ENCODE assay signal across 14 cellular contexts in genomic region chr3:46704346-46704745, GRCh38. TPM values are rescaled to one million over a fixed set of nuclear protein-coding genes. Genes with fewer than 3 reads are reported as not detected.
DNase-seq lines count a peak whose midpoint lies in the region; ATAC-seq and TF ChIP-seq lines count a peak whose summit lies in the region.
"Not testable (repeated sequence)": the region's sequence is repeated elsewhere in the genome, so short reads cannot be mapped to it uniquely, and the experiment has no call there.
"Had no signal": no experiment of that assay in that cellular context is flagged by ENCODE, and none has a peak within 500 bp of the region (broad histone marks: within the 10 kb centered on the region; RNA-seq: fewer than 3 reads in every experiment).

No MANE protein-coding gene starts in this region.

- H3K27ac ChIP-seq in RWPE2 (ENCODE audit: poor library complexity, severe bottlenecking); left ventricle myocardium inferior (replicated peaks); lower lobe of right lung; trophoblast cell (ENCODE audit: low read depth, low read length); sigmoid colon; aorta (ENCODE audit: low read depth in 1 of 2, low read length in 2 of 2): not testable (repeated sequence)

- not testable (repeated sequence) for H3K4me2 ChIP-seq in trophoblast cell (ENCODE audit: low read length)

- H4K8ac ChIP-seq in trophoblast cell (ENCODE audit: low read depth, low read length): not testable (repeated sequence)

- not testable (repeated sequence) for H3K36me3 ChIP-seq in RWPE2 (ENCODE audit: low read depth); left ventricle myocardium inferior; lower lobe of right lung; trophoblast cell (ENCODE audit: control insufficient read depth in 1 of 2, insufficient read depth in 2 of 2, low read length in 2 of 2); sigmoid colon; aorta (ENCODE audit: control insufficient read depth in 1 of 2, insufficient read depth in 2 of 2, low read length in 1 of 2)

- not testable (repeated sequence) for H3K4me1 ChIP-seq in RWPE2 (ENCODE audit: insufficient read depth, poor library complexity, severe bottlenecking); aorta (ENCODE audit: control insufficient read depth in 1 of 2, insufficient read depth in 2 of 2, low read length in 2 of 2)
- H3K4me1 ChIP-seq in left ventricle myocardium inferior: peaks cover 31% of the 10 kb centered on the region
- peaks cover 24% of the 10 kb centered on the region for H3K4me1 ChIP-seq in lower lobe of right lung
- peaks cover 17 to 21% of the 10 kb centered on the region in 2 experiments for H3K4me1 ChIP-seq in trophoblast cell (ENCODE audit: control insufficient read depth in 1 of 2, insufficient read depth in 2 of 2, low read length in 2 of 2)
- peaks cover 0 to 25% (median 17%) of the 10 kb centered on the region in 4 donors for H3K4me1 ChIP-seq in sigmoid colon

- not testable (repeated sequence) for H3K9me3 ChIP-seq in RWPE2 (ENCODE audit: severe bottlenecking); left ventricle myocardium inferior (replicated peaks); lower lobe of right lung; trophoblast cell (ENCODE audit: insufficient read depth, low read depth, low read length); sigmoid colon; aorta (ENCODE audit: control insufficient read depth, low read length)

- not testable (repeated sequence) for H3K27me3 ChIP-seq in RWPE2 (ENCODE audit: insufficient read depth, poor library complexity, severe bottlenecking); left ventricle myocardium inferior (ENCODE audit: low read depth); trophoblast cell (ENCODE audit: insufficient read depth, low read length); aorta (ENCODE audit: control insufficient read depth in 1 of 2, insufficient read depth in 2 of 2, low read length in 1 of 2)
- H3K27me3 ChIP-seq in lower lobe of right lung (ENCODE audit: low read depth): peaks cover 20% of the 10 kb centered on the region
- peaks cover 0 to 18% (median 14%) of the 10 kb centered on the region in 3 donors for H3K27me3 ChIP-seq in sigmoid colon

- H3K23ac ChIP-seq in trophoblast cell (ENCODE audit: low read length): not testable (repeated sequence)

- not testable (repeated sequence) for H2BK12ac ChIP-seq in trophoblast cell (ENCODE audit: low read length)

- TF ChIP-seq CTCF in RWPE2 (IDR thresholded peaks at IDR 0.05; ENCODE audit: poor library complexity, severe bottlenecking); left ventricle myocardium inferior (IDR thresholded peaks at IDR 0.05; ENCODE audit: borderline replicate concordance); lower lobe of right lung (IDR thresholded peaks at IDR 0.05); sigmoid colon (IDR thresholded peaks at IDR 0.05): not testable (repeated sequence)

- intact Hi-C loops in left ventricle myocardium inferior (cut with micrococcal nuclease): not testable (repeated sequence)
- intact Hi-C loops in lower lobe of right lung (cut with DNase I) (loop anchor here (10.0 kb wide), 1 partner anchor 190 kb away; no protein-coding TSS in a partner anchor), sigmoid colon (cut with DNase I) (loop anchor here (2.0 kb wide), 1 partner anchor 620 kb away; no protein-coding TSS in a partner anchor), aorta (cut with DNase I) (loop anchor here (5.0 to 10.0 kb wide), 2 partner anchors 300 to 623 kb away; no protein-coding TSS in a partner anchor)

- not testable (repeated sequence) for H2BK120ac ChIP-seq in trophoblast cell (ENCODE audit: insufficient read depth, low read length, poor library complexity)

- H2BK5ac ChIP-seq in trophoblast cell (ENCODE audit: low read depth, low read length, poor library complexity): not testable (repeated sequence)

- H3K4ac ChIP-seq in trophoblast cell (ENCODE audit: low read depth, low read length): not testable (repeated sequence)

- H3K79me1 ChIP-seq in trophoblast cell (ENCODE audit: low read length): not testable (repeated sequence)

- not testable (repeated sequence) for H3K79me2 ChIP-seq in trophoblast cell (ENCODE audit: control insufficient read depth, insufficient read depth, low read length, poor library complexity)

- not testable (repeated sequence) for H4K91ac ChIP-seq in trophoblast cell (ENCODE audit: low read depth, low read length)

- DNase-seq in RWPE2 (ENCODE audit: low spot score): peak; percentile 18
- peak; percentile 2 for DNase-seq in left ventricle myocardium inferior
- peak; percentile 17 for DNase-seq in lower lobe of right lung
- DNase-seq in trophoblast cell: not testable (repeated sequence)
- DNase-seq in sigmoid colon: peak; percentile 37
- DNase-seq in aorta: peak; percentile 22 to 38

- TF ChIP-seq POLR2A in sigmoid colon (IDR thresholded peaks at IDR 0.05): not testable (repeated sequence)

- H3K14ac ChIP-seq in trophoblast cell (ENCODE audit: low read length): not testable (repeated sequence)

- WGBS in trophoblast cell (ENCODE audit: extremely low coverage, insufficient coverage, insufficient read length): no CpG with 5 or more reads among the region's 7 CpGs
- WGBS in sigmoid colon, 2 donors: 44 to 54% methylated on average over 7 of the region's 7 CpGs
- WGBS in aorta, 2 donors: 42 to 52% methylated on average over 7 of the region's 7 CpGs

- H2AK5ac ChIP-seq in trophoblast cell (ENCODE audit: low read length): peak overlapping the region; percentile 18

- not testable (repeated sequence) for H2AFZ ChIP-seq in trophoblast cell (ENCODE audit: insufficient read depth, low read length, poor library complexity)

- not testable (repeated sequence) for ATAC-seq in RWPE2 (ENCODE audit: low read depth); lower lobe of right lung; aorta (ENCODE audit: low FRiP score)

- H3K18ac ChIP-seq in trophoblast cell (ENCODE audit: low read length): not testable (repeated sequence)

- not testable (repeated sequence) for H4K12ac ChIP-seq in trophoblast cell (ENCODE audit: low read depth, low read length)

- H3K4me3 ChIP-seq in RWPE2 (ENCODE audit: severe bottlenecking); left ventricle myocardium inferior; lower lobe of right lung; trophoblast cell (ENCODE audit: low read depth, low read length); sigmoid colon; aorta (ENCODE audit: low read length in 2 of 2): not testable (repeated sequence)

- TF ChIP-seq EP300 in sigmoid colon (IDR thresholded peaks at IDR 0.05): not testable (repeated sequence)

- not testable (repeated sequence) for H3K9ac ChIP-seq in trophoblast cell (ENCODE audit: low read length)

RNA-seq across cellular contexts. Expression of gene TMIE, which starts 3.2 kb away (rescaled TPM):
- total RNA-seq in left ventricle myocardium inferior (1.5 TPM), lower lobe of right lung (1.0 TPM), sigmoid colon (1 to 10 TPM in 2 of 4 donors, under 1 TPM in 1, not detected in 1; 0.81 to 1.8 (median 1.8) TPM), aorta (under 1 TPM; 0.55 to 0.99 TPM)
- polyA plus RNA-seq in trophoblast cell (2013): 0.07 TPM in 2 replicates
- polyA plus RNA-seq in sigmoid colon (under 1 TPM in 1 of 3 donors, not detected in 2; 0.63 TPM), aorta (under 1 TPM; 0.75 to 1.00 TPM)
- total RNA-seq: A172, A673, Caco-2, GM12878 had no signal
- polyA plus RNA-seq: GM12878, GM23248 had no signal

RNA-seq across cellular contexts. Expression of gene ALS2CL, which starts 10.9 kb away (rescaled TPM):
- 33.7 TPM for total RNA-seq in left ventricle myocardium inferior
- 59.7 TPM for total RNA-seq in lower lobe of right lung
- polyA plus RNA-seq in trophoblast cell (2013): 11.3 and 13.5 TPM in 2 replicates
- 10 to 100 TPM in 1 of 4 donors, 1 to 10 TPM in 3; 3.9 to 10.5 (median 4.3) TPM for total RNA-seq in sigmoid colon
- polyA plus RNA-seq in sigmoid colon: 10 to 100 TPM in 1 of 3 donors, 1 to 10 TPM in 2; 5.4 to 35.0 (median 6.0) TPM
- total RNA-seq in aorta: 10 to 100 TPM; 21.0 to 28.7 TPM
- 10 to 100 TPM in 1 of 2 donors, 1 to 10 TPM in 1; 3.8 to 40.7 TPM for polyA plus RNA-seq in aorta

RNA-seq across cellular contexts. Expression of gene PRSS50, which starts 13.3 kb away (rescaled TPM):
- total RNA-seq in left ventricle myocardium inferior (0.22 TPM), lower lobe of right lung (0.41 TPM), sigmoid colon (1 to 10 TPM in 1 of 4 donors, under 1 TPM in 2, not detected in 1; 0.16 to 1.1 (median 0.81) TPM), aorta (not detected)
- 0.07 and 0.16 TPM in 2 replicates for polyA plus RNA-seq in trophoblast cell (2013)
- polyA plus RNA-seq in sigmoid colon (under 1 TPM in 1 of 3 donors, not detected in 2; 0.03 TPM), aorta (under 1 TPM in 1 of 2 donors, not detected in 1; 0.31 TPM)
- total RNA-seq: A172; A673; Caco-2; CD4-positive, CD25-positive, alpha-beta regulatory T cell; CD8-positive, alpha-beta T cell; GM12878; GM23248 had no signal
- polyA plus RNA-seq: BJ; CD4-positive, CD25-positive, alpha-beta regulatory T cell; GM23248 had no signal
